8 cellular contexts compared by ENCODE assay signal in the genomic region with DNA sequence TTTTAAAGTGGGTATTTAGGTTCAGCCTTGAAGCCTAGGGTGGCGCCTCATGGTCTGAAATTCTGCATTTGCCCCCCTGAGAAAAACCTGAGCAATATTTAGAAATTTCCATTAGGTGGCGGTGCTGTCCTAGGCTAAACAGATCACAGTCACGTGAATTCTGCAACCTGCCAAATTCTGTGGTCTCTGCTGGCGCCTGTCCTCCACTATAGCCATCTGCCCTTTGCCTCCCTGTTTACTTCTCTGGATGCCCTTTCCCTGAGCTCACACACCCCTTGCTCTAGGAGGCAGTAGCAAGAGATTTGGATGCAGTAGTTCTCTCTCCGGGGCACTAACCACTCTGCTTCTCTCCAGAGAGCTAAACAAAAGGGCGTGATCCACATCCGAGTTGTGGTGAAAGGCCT. TPM values are rescaled to one million over a fixed set of nuclear protein-coding genes. Genes with fewer than 3 reads are reported as not detected.
DNase-seq lines count a peak whose midpoint lies in the region; ATAC-seq and TF ChIP-seq lines count a peak whose summit lies in the region.

No MANE protein-coding gene starts in this region.

- H3K4me1 ChIP-seq in right lobe of liver = peaks cover 0 to 4% (median 2%) of the 10 kb centered on the region in 4 donors

- H3K9me3 Mint-ChIP-seq in HFFc6 = no peaks in the 10 kb centered on the region

- H3K27ac Mint-ChIP-seq in HFFc6 = no peak overlapping the region

- intact Hi-C loops in right lobe of liver (cut with DNase I) = loop anchor here in 1 of 2 donors (10.0 kb wide), 1 partner anchor 138 kb away; no protein-coding TSS in a partner anchor

- H3K4me1 Mint-ChIP-seq in HFFc6 (ENCODE audit: low read depth) = peaks cover 7% of the 10 kb centered on the region

- 19% methylated on average over 7 of the region's 7 CpGs for WGBS in right lobe of liver (ENCODE audit: insufficient coverage, low coverage, low lambda C conversion rate, missing lambda C conversion rate)

- TF ChIP-seq POLR2A in right lobe of liver (IDR thresholded peaks at IDR 0.05) = no peak

- H3K36me3 ChIP-seq in right lobe of liver = peaks cover 0 to 38% (median 7%) of the 10 kb centered on the region in 4 donors

- peaks cover 18% of the 10 kb centered on the region for H3K36me3 Mint-ChIP-seq in HFFc6 (ENCODE audit: low read depth)

- peak; percentile 83 for TF ChIP-seq CTCF in HFFc6 (IDR thresholded peaks at IDR 0.05)
- TF ChIP-seq CTCF in choroid plexus epithelial cell (conservative IDR thresholded peaks at IDR 0.05; ENCODE audit: low read depth, low read length) = peak; percentile 70
- peak; percentile 58 to 81 (median 70) for TF ChIP-seq CTCF in right lobe of liver (IDR thresholded peaks at IDR 0.05)

- no peaks in the 10 kb centered on the region for H3K9me3 ChIP-seq in right lobe of liver

- H3K4me3 ChIP-seq in choroid plexus epithelial cell (ENCODE audit: low read depth, low read length) (no peak overlapping the region), right lobe of liver (no peak overlapping the region)

- H3K27me3 Mint-ChIP-seq in HFFc6 (ENCODE audit: insufficient read depth) = peaks cover under 1% of the 10 kb centered on the region; the same call in 1 of the 2 replicates

- ATAC-seq in right lobe of liver (peak; percentile 98 to 100 (median 99)), GM21528 (IDR thresholded peaks at IDR 0.05; ENCODE audit: low FRiP score, unreplicated experiment) (no peak)

- H3K4me3 Mint-ChIP-seq in HFFc6 = no peak overlapping the region

- H3K27me3 ChIP-seq in right lobe of liver = no peaks in the 10 kb centered on the region

- no peak overlapping the region for H3K27ac ChIP-seq in right lobe of liver

- DNase-seq in NCI-H1417 (lab: John Stamatoyannopoulos, UW) (peak; percentile 32 to 79 (median 41)), NCI-H1417 treated with DMSO at 0.1 percent for 48 hours (lab: John Stamatoyannopoulos, UW) (no peak), HFFc6 (peak; percentile 49), NOMO-1 (lab: John Stamatoyannopoulos, UW; ENCODE audit: unreplicated experiment in 2 of 2) (peak; percentile 52 to 58), choroid plexus epithelial cell (ENCODE audit: low read depth) (peak; percentile 69), right lobe of liver (peak; percentile 47 to 82 (median 67)), KG1 (lab: John Stamatoyannopoulos, UW) (no peak)

RNA-seq across cellular contexts. Expression of a gene that starts 9.1 kb away (rescaled TPM):
- 10 to 100 TPM; 63.4 to 75.9 (median 69.4) TPM for total RNA-seq in HFFc6 (2021; fragmentation: NEBNext Ultra II Directional; extraction: Animal tissue kit (Norgen Biotek cat#: 25700))
- 10 to 100 TPM; 25.4 to 38.0 (median 32.7) TPM for total RNA-seq in right lobe of liver

RNA-seq across cellular contexts. Expression of a gene that starts 9.4 kb away (rescaled TPM):
- total RNA-seq in HFFc6 (2021; fragmentation: NEBNext Ultra II Directional; extraction: Animal tissue kit (Norgen Biotek cat#: 25700)) = 10 to 100 TPM; 27.3 to 31.3 (median 29.0) TPM
- total RNA-seq in right lobe of liver = 10 to 100 TPM; 25.4 to 38.4 (median 33.9) TPM

Comparison
In these comparisons a context has a peak if more than half of its experiments do, and no peak if none do; other contexts are left out.
1. DNase-seq: peak in NCI-H1417 (3 of 3), HFFc6 (single experiment), NOMO-1 (2 of 2), choroid plexus epithelial cell (single experiment) and right lobe of liver (3 of 3); none in NCI-H1417 treated with DMSO at 0.1 percent for 48 hours (single experiment) and KG1 (single experiment).
2. Peak in every context shown above with its lines, with median percentiles within 50 percentile points of each other: CTCF ChIP-seq.